4 cellular contexts compared by ENCODE assay signal in genomic region chr7:126783613-126784012, GRCh38.
"Had no signal": no experiment of that assay in that cellular context is flagged by ENCODE, and none has a peak within 500 bp of the region (broad histone marks: within the 10 kb centered on the region; RNA-seq: fewer than 3 reads in every experiment).

No MANE protein-coding gene starts in this region.

- H3K4me2 ChIP-seq: GM23338 had no signal

- DNase-seq: H9, HCEC 1CT, IMR-90 had no signal

- H3K4me3 ChIP-seq: GM23338 had no signal

- ATAC-seq: GM23338 had no signal

- H2AFZ ChIP-seq: GM23338 had no signal
